Comparison of ENCODE assay signal across 8 cellular contexts in the genomic region with DNA sequence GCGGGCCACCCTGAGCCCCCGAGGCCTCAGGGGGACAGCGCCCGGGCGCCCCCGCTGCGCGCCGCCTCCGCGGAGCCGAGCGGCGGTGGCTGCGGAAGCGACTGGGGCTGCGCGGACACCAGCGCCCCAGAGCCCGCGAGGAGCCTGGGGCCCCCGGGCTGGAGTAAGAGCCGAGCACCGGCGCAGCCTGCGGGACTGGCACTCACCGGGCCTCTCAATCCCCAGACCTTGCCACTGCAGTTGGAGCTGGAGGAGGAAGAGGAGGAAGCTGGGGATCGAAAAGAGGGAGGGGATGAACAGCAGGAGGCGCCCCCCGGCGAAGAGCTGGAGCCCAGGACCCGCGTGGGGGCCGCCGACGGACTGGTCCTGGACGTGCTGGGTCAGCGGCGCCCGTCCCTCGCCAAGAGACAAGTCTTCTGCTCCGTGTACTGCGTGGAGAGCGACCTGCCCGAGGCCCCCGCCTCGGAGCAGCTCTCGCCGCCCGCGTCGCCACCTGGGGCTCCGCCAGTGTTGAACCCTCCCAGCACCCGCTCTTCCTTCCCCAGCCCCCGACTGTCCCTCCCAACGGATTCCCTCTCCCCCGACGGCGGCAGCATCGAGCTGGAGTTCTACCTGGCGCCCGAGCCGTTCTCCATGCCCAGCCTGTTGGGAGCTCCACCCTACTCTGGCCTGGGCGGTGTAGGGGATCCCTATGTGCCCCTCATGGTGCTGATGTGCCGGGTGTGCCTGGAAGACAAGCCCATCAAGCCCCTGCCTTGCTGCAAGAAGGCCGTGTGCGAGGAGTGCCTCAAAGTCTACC. TPM values are rescaled to one million over a fixed set of nuclear protein-coding genes. Genes with fewer than 3 reads are reported as not detected.
A peak's percentile ranks its signal among the peaks of the same experiment; 100 is the strongest.
DNase-seq lines count a peak whose midpoint lies in the region; ATAC-seq and TF ChIP-seq lines count a peak whose summit lies in the region.

No MANE protein-coding gene starts in this region.

- peak overlapping the region; percentile 88 for H3K27ac ChIP-seq in colonic mucosa
- H3K27ac ChIP-seq in smooth muscle cell (ENCODE audit: low read depth) = peak overlapping the region; percentile 89

- H3K27me3 ChIP-seq in colonic mucosa (no peaks in the 10 kb centered on the region), smooth muscle cell (ENCODE audit: low read depth) (no peaks in the 10 kb centered on the region)

- peak overlapping the region; percentile 66 to 87 for H3K9ac ChIP-seq in colonic mucosa (ENCODE audit: low read depth in 2 of 2, low read length in 2 of 2)
- H3K9ac ChIP-seq in smooth muscle cell (ENCODE audit: low read depth) = peak overlapping the region; percentile 87

- H3F3A ChIP-seq in smooth muscle cell (ENCODE audit: low read depth) = peaks cover 19% of the 10 kb centered on the region

- H4K20me1 ChIP-seq in smooth muscle cell (ENCODE audit: low read depth) = peaks cover 32% of the 10 kb centered on the region

- peak overlapping the region; percentile 86 for H3K4me2 ChIP-seq in smooth muscle cell

- H2AFZ ChIP-seq in smooth muscle cell (ENCODE audit: low read depth) = peak overlapping the region; percentile 49

- WGBS in smooth muscle cell (ENCODE audit: low lambda C conversion rate) = under 1% methylated on average over 51 of the region's 67 CpGs

- no peak for DNase-seq in AG09319 (ENCODE audit: extremely low read depth, low read depth)
- DNase-seq in NOMO-1 treated with DMSO at 0.1 percent for 48 hours (lab: John Stamatoyannopoulos, UW; ENCODE audit: unreplicated experiment) = peak; percentile 39
- peak; percentile 62 for DNase-seq in colonic mucosa
- peak; percentile 54 for DNase-seq in kidney tubule cell (ENCODE audit: low spot score)
- DNase-seq in smooth muscle cell (lab: John Stamatoyannopoulos, UW; ENCODE audit: unreplicated experiment) = no peak

- H3K4me1 ChIP-seq in colonic mucosa (no peaks in the 10 kb centered on the region), smooth muscle cell (ENCODE audit: low read depth) (peaks cover 23% of the 10 kb centered on the region)

- no peaks in the 10 kb centered on the region for H3K36me3 ChIP-seq in colonic mucosa
- H3K36me3 ChIP-seq in smooth muscle cell (ENCODE audit: low read depth) = no peaks in the 10 kb centered on the region

- intact Hi-C loops in colonic mucosa (cut with DNase I) = no loop called here

- TF ChIP-seq CTCF in AG09319 (IDR thresholded peaks at IDR 0.05; ENCODE audit: low read depth, low read length) (peak; percentile 29), colonic mucosa (IDR thresholded peaks at IDR 0.05) (no peak), smooth muscle cell (IDR thresholded peaks at IDR 0.05; ENCODE audit: borderline replicate concordance, insufficient read depth, poor library complexity, severe bottlenecking) (no peak)

- H3K4me3 ChIP-seq in colonic mucosa (peak overlapping the region; percentile 70), smooth muscle cell (peak overlapping the region; percentile 93)

- no peaks in the 10 kb centered on the region for H3K9me3 ChIP-seq in colonic mucosa
- no peaks in the 10 kb centered on the region for H3K9me3 ChIP-seq in smooth muscle cell (replicated peaks; ENCODE audit: low read depth)

- ATAC-seq in GM18907 (IDR thresholded peaks at IDR 0.05; ENCODE audit: unreplicated experiment) (peak; percentile 53), HG03139 (IDR thresholded peaks at IDR 0.05; ENCODE audit: unreplicated experiment) (no peak), HG03095 (IDR thresholded peaks at IDR 0.05; ENCODE audit: unreplicated experiment) (no peak)

- peaks cover 73% of the 10 kb centered on the region for H3K79me2 ChIP-seq in smooth muscle cell (ENCODE audit: low read depth)

RNA-seq across cellular contexts. Expression of a gene that starts 0.6 kb away (rescaled TPM):
- total RNA-seq in colonic mucosa = 10 to 100 TPM in 1 of 2 donors, 1 to 10 TPM in 1; 9.1 to 20.4 TPM
- 89.7 and 127 TPM in 2 replicates for total RNA-seq in smooth muscle cell
- 15.6 and 25.7 TPM in 2 replicates for polyA plus RNA-seq in smooth muscle cell

Comparison
In these comparisons a context has a peak if more than half of its experiments do, and no peak if none do; other contexts are left out.
1. DNase-seq: peak in NOMO-1 treated with DMSO at 0.1 percent for 48 hours (single experiment), colonic mucosa (single experiment) and kidney tubule cell (single experiment); none in AG09319 (single experiment) and smooth muscle cell (single experiment).